ENCODE assay signal across 1 cellular context in the genomic region with DNA sequence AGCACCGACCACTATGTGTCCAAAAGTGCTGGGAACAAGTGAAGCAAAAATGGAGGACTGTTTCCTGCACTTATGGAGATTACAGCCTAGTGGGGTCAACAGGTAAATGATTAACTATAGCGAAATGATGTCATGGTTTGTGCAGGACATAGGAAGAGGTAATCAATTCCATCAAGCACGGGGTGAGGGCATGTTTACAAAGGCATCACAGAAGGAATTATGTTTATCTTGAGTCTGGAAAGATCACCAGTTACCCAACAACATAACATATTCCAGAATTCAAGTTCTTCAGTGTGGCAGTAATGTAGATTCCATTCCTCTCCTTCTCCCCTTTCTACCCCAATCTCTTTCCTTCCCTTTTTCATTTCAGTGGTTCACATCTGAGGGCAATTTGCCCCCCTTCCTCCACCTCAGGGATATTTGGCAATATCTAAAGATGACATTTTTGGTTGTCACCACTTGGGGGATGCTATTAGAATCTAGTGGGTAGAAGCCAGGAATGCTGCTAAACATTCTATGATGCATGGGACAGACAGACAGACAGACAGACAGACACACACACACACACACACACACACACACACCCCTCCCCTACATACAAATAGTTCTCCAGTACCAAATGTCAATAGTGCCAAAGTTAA.
TF ChIP-seq lines count a peak whose summit lies in the region.

No MANE protein-coding gene starts in this region.

TF ChIP-seq in HepG2, 621 proteins besides CTCF, POLR2A, EP300 and RAD21 (continues in another document):
- TF ChIP-seq HOXA5 (CRISPR knock-in tag; IDR thresholded peaks at IDR 0.05) = no peak
- no peak for TF ChIP-seq NR2F6 (IDR thresholded peaks at IDR 0.05)
- peak; percentile 43; the same call in 1 of the 2 replicates for TF ChIP-seq NR2F6 (CRISPR knock-in tag; IDR thresholded peaks at IDR 0.05)
- no peak for TF ChIP-seq HES4 (CRISPR knock-in tag; IDR thresholded peaks at IDR 0.05; ENCODE audit: borderline replicate concordance)
- no peak for TF ChIP-seq ZBTB25 (CRISPR knock-in tag; IDR thresholded peaks at IDR 0.05)
- TF ChIP-seq ZNF703 (CRISPR knock-in tag; IDR thresholded peaks at IDR 0.05; ENCODE audit: borderline replicate concordance) = no peak
- no peak for TF ChIP-seq ZNF598 (CRISPR knock-in tag; IDR thresholded peaks at IDR 0.05; ENCODE audit: borderline replicate concordance)
- TF ChIP-seq MED1 (CRISPR knock-in tag; IDR thresholded peaks at IDR 0.05) = peak; percentile 86
- TF ChIP-seq SMAD1 (CRISPR knock-in tag; IDR thresholded peaks at IDR 0.05; ENCODE audit: borderline replicate concordance, low read depth) = no peak
- TF ChIP-seq ZNF724P (CRISPR knock-in tag; IDR thresholded peaks at IDR 0.05; ENCODE audit: borderline replicate concordance) = no peak
- TF ChIP-seq, protein P1, sequence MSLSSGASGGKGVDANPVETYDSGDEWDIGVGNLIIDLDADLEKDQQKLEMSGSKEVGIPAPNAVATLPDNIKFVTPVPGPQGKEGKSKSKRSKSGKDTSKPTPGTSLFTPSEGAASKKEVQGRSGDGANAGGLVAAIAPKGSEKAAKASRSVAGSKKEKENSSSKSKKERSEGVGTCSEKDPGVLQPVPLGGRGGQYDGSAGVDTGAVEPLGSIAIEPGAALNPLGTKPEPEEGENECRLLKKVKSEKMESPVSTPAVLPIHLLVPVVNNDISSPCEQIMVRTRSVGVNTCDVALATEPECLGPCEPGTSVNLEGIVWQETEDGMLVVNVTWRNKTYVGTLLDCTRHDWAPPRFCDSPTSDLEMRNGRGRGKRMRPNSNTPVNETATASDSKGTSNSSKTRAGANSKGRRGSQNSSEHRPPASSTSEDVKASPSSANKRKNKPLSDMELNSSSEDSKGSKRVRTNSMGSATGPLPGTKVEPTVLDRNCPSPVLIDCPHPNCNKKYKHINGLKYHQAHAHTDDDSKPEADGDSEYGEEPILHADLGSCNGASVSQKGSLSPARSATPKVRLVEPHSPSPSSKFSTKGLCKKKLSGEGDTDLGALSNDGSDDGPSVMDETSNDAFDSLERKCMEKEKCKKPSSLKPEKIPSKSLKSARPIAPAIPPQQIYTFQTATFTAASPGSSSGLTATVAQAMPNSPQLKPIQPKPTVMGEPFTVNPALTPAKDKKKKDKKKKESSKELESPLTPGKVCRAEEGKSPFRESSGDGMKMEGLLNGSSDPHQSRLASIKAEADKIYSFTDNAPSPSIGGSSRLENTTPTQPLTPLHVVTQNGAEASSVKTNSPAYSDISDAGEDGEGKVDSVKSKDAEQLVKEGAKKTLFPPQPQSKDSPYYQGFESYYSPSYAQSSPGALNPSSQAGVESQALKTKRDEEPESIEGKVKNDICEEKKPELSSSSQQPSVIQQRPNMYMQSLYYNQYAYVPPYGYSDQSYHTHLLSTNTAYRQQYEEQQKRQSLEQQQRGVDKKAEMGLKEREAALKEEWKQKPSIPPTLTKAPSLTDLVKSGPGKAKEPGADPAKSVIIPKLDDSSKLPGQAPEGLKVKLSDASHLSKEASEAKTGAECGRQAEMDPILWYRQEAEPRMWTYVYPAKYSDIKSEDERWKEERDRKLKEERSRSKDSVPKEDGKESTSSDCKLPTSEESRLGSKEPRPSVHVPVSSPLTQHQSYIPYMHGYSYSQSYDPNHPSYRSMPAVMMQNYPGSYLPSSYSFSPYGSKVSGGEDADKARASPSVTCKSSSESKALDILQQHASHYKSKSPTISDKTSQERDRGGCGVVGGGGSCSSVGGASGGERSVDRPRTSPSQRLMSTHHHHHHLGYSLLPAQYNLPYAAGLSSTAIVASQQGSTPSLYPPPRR (CRISPR knock-in tag; IDR thresholded peaks at IDR 0.05; ENCODE audit: borderline replicate concordance) = no peak
- TF ChIP-seq, protein P2, sequence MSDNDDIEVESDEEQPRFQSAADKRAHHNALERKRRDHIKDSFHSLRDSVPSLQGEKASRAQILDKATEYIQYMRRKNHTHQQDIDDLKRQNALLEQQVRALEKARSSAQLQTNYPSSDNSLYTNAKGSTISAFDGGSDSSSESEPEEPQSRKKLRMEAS (IDR thresholded peaks at IDR 0.05) = no peak; the same call in 1 of the 2 replicates
- TF ChIP-seq CAMTA2 (CRISPR knock-in tag; IDR thresholded peaks at IDR 0.05; ENCODE audit: borderline replicate concordance) = no peak
- TF ChIP-seq ELF3 (CRISPR knock-in tag; IDR thresholded peaks at IDR 0.05) = peak; percentile 86
- no peak for TF ChIP-seq CBX5 (CRISPR knock-in tag; IDR thresholded peaks at IDR 0.05; ENCODE audit: borderline replicate concordance)
- no peak for TF ChIP-seq ZFP37 (CRISPR knock-in tag; IDR thresholded peaks at IDR 0.05; ENCODE audit: borderline replicate concordance)
- TF ChIP-seq PHF8 (CRISPR knock-in tag; IDR thresholded peaks at IDR 0.05) = no peak
- TF ChIP-seq SMAD9 (CRISPR knock-in tag; IDR thresholded peaks at IDR 0.05) = no peak
- TF ChIP-seq ZIK1 (CRISPR knock-in tag; IDR thresholded peaks at IDR 0.05; ENCODE audit: borderline replicate concordance, low read depth) = no peak
- no peak for TF ChIP-seq ZZZ3 (CRISPR knock-in tag; IDR thresholded peaks at IDR 0.05; ENCODE audit: borderline replicate concordance)
- TF ChIP-seq, protein P3, sequence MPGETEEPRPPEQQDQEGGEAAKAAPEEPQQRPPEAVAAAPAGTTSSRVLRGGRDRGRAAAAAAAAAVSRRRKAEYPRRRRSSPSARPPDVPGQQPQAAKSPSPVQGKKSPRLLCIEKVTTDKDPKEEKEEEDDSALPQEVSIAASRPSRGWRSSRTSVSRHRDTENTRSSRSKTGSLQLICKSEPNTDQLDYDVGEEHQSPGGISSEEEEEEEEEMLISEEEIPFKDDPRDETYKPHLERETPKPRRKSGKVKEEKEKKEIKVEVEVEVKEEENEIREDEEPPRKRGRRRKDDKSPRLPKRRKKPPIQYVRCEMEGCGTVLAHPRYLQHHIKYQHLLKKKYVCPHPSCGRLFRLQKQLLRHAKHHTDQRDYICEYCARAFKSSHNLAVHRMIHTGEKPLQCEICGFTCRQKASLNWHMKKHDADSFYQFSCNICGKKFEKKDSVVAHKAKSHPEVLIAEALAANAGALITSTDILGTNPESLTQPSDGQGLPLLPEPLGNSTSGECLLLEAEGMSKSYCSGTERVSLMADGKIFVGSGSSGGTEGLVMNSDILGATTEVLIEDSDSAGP (CRISPR knock-in tag; IDR thresholded peaks at IDR 0.05; ENCODE audit: borderline replicate concordance) = no peak
- TF ChIP-seq, protein P4, sequence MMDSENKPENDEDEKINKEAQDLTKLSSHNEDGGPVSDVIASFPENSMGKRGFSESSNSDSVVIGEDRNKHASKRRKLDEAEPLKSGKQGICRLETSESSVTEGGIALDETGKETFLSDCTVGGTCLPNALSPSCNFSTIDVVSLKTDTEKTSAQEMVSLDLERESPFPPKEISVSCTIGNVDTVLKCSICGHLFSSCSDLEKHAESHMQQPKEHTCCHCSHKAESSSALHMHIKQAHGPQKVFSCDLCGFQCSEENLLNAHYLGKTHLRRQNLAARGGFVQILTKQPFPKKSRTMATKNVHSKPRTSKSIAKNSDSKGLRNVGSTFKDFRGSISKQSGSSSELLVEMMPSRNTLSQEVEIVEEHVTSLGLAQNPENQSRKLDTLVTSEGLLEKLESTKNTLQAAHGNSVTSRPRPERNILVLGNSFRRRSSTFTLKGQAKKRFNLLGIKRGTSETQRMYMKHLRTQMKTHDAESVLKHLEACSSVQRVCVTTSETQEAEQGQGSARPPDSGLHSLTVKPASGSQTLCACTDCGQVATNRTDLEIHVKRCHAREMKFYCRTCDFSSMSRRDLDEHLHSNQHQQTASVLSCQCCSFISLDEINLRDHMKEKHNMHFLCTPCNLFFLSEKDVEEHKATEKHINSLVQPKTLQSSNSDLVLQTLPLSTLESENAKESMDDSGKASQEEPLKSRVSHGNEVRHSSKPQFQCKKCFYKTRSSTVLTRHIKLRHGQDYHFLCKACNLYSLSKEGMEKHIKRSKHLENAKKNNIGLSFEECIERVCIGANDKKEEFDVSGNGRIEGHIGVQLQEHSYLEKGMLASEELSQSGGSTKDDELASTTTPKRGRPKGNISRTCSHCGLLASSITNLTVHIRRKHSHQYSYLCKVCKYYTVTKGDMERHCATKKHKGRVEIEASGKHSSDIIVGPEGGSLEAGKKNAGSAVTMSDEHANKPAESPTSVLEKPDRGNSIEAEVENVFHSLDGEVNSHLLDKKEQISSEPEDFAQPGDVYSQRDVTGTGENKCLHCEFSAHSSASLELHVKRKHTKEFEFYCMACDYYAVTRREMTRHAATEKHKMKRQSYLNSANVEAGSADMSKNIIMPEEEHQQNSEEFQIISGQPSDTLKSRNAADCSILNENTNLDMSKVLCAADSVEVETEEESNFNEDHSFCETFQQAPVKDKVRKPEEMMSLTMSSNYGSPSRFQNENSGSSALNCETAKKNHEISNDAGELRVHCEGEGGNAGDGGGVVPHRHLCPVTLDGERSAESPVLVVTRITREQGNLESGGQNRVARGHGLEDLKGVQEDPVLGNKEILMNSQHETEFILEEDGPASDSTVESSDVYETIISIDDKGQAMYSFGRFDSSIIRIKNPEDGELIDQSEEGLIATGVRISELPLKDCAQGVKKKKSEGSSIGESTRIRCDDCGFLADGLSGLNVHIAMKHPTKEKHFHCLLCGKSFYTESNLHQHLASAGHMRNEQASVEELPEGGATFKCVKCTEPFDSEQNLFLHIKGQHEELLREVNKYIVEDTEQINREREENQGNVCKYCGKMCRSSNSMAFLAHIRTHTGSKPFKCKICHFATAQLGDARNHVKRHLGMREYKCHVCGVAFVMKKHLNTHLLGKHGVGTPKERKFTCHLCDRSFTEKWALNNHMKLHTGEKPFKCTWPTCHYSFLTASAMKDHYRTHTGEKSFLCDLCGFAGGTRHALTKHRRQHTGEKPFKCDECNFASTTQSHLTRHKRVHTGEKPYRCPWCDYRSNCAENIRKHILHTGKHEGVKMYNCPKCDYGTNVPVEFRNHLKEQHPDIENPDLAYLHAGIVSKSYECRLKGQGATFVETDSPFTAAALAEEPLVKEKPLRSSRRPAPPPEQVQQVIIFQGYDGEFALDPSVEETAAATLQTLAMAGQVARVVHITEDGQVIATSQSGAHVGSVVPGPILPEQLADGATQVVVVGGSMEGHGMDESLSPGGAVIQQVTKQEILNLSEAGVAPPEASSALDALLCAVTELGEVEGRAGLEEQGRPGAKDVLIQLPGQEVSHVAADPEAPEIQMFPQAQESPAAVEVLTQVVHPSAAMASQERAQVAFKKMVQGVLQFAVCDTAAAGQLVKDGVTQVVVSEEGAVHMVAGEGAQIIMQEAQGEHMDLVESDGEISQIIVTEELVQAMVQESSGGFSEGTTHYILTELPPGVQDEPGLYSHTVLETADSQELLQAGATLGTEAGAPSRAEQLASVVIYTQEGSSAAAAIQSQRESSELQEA (CRISPR knock-in tag; IDR thresholded peaks at IDR 0.05; ENCODE audit: not compliant biosample characterization) = no peak
- TF ChIP-seq GLI4 (CRISPR knock-in tag; IDR thresholded peaks at IDR 0.05; ENCODE audit: borderline replicate concordance) = no peak
- TF ChIP-seq, protein P5, sequence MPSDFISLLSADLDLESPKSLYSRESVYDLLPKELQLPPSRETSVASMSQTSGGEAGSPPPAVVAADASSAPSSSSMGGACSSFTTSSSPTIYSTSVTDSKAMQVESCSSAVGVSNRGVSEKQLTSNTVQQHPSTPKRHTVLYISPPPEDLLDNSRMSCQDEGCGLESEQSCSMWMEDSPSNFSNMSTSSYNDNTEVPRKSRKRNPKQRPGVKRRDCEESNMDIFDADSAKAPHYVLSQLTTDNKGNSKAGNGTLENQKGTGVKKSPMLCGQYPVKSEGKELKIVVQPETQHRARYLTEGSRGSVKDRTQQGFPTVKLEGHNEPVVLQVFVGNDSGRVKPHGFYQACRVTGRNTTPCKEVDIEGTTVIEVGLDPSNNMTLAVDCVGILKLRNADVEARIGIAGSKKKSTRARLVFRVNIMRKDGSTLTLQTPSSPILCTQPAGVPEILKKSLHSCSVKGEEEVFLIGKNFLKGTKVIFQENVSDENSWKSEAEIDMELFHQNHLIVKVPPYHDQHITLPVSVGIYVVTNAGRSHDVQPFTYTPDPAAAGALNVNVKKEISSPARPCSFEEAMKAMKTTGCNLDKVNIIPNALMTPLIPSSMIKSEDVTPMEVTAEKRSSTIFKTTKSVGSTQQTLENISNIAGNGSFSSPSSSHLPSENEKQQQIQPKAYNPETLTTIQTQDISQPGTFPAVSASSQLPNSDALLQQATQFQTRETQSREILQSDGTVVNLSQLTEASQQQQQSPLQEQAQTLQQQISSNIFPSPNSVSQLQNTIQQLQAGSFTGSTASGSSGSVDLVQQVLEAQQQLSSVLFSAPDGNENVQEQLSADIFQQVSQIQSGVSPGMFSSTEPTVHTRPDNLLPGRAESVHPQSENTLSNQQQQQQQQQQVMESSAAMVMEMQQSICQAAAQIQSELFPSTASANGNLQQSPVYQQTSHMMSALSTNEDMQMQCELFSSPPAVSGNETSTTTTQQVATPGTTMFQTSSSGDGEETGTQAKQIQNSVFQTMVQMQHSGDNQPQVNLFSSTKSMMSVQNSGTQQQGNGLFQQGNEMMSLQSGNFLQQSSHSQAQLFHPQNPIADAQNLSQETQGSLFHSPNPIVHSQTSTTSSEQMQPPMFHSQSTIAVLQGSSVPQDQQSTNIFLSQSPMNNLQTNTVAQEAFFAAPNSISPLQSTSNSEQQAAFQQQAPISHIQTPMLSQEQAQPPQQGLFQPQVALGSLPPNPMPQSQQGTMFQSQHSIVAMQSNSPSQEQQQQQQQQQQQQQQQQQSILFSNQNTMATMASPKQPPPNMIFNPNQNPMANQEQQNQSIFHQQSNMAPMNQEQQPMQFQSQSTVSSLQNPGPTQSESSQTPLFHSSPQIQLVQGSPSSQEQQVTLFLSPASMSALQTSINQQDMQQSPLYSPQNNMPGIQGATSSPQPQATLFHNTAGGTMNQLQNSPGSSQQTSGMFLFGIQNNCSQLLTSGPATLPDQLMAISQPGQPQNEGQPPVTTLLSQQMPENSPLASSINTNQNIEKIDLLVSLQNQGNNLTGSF (CRISPR knock-in tag; IDR thresholded peaks at IDR 0.05) = no peak
- 0 out of 2 replicates have a peak, but pooled peaks have one; percentile 18 for TF ChIP-seq RCOR2 (CRISPR knock-in tag; IDR thresholded peaks at IDR 0.05)
- no peak for TF ChIP-seq TCF7L2 (IDR thresholded peaks at IDR 0.05; ENCODE audit: low read depth, low read length)
- TF ChIP-seq, protein P6, sequence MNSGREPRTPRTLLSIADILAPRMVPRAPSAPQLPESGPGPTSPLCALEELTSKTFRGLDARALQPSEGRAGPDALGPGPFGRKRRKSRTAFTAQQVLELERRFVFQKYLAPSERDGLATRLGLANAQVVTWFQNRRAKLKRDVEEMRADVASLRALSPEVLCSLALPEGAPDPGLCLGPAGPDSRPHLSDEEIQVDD (CRISPR knock-in tag; IDR thresholded peaks at IDR 0.05; ENCODE audit: borderline replicate concordance) = no peak
- TF ChIP-seq ZGPAT (CRISPR knock-in tag; IDR thresholded peaks at IDR 0.05) = peak; percentile 62
